30 cellular contexts compared by ENCODE assay signal in genomic region chr22:39537981-39538380, GRCh38. TPM values are rescaled to one million over a fixed set of nuclear protein-coding genes. Genes with fewer than 3 reads are reported as not detected.
"Had no signal": no experiment of that assay in that cellular context is flagged by ENCODE, and none has a peak within 500 bp of the region (broad histone marks: within the 10 kb centered on the region; RNA-seq: fewer than 3 reads in every experiment).

No MANE protein-coding gene starts in this region.

- H3K27ac ChIP-seq: ascending aorta, breast epithelium, SJCRH30, SK-N-MC had no signal

- H3K4me1 ChIP-seq: ascending aorta had no signal

- H3K4me3 ChIP-seq: ascending aorta, breast epithelium, SJCRH30, SK-N-MC had no signal

- H3K27me3 ChIP-seq: ascending aorta, breast epithelium, SJCRH30 had no signal

- H3K9me3 Mint-ChIP-seq: activated CD4-positive, alpha-beta T cell treated with anti-CD3 and anti-CD28 coated beads, Interleukin-2, amount 10 ng/mL, durations not matched to agents 24 days and 14 days; activated CD8-positive, alpha-beta T cell treated with anti-CD3 and anti-CD28 coated beads for 36 hours; activated naive CD4-positive, alpha-beta T cell treated with anti-CD3 and anti-CD28 coated beads, Interleukin-2, amount 50 U/mL, for 24 hours; activated naive CD8-positive, alpha-beta T cell treated with anti-CD3 and anti-CD28 coated beads, Interleukin-2, amount 10 ng/mL, durations not matched to agents 7 days and 5 days; activated T-cell treated with anti-CD3 and anti-CD28 coated beads, Interleukin-2, amount 50 U/mL, for 72 hours; activated T-helper 2 cell treated with anti-CD3 and anti-CD28 coated beads, Interferon-gamma antibody, Interleukin-2, Interleukin-4, amounts not matched to agents 10 μg/mL and 5 μg/mL and 100 μg/mL, durations not matched to agents 14 hours and 24 hours and 36 hours had no signal

- DNase-seq: activated CD4-positive, alpha-beta T cell treated with anti-CD3 and anti-CD28 coated beads, Interleukin-2, amount 10 ng/mL, durations not matched to agents 24 days and 14 days; activated CD4-positive, alpha-beta T cell treated with anti-CD3 and anti-CD28 coated beads, Interleukin-2, amount 50 U/mL, for 4 hours; activated CD8-positive, alpha-beta T cell treated with anti-CD3 and anti-CD28 coated beads for 36 hours; activated gamma-delta T cell; activated naive CD4-positive, alpha-beta T cell treated with Interleukin-2 at 50 U/mL for 16 hours; activated naive CD8-positive, alpha-beta T cell treated with anti-CD3 and anti-CD28 coated beads, Interleukin-2, amount 10 ng/mL, durations not matched to agents 7 days and 5 days; activated T-cell treated with anti-CD3 and anti-CD28 coated beads, Interleukin-2, amount 50 U/mL, for 1 hour; activated T-cell treated with anti-CD3 and anti-CD28 coated beads, Interleukin-2, amount 50 U/mL, for 72 hours; amygdala; MM.1S; MV-4-11; NCI-H1092; NCI-H1436 treated with DMSO at 0.1 percent for 48 hours; NCI-H1694 treated with DMSO at 0.1 percent for 48 hours; NCI-H2029; NCI-H2171 treated with DMSO at 0.1 percent for 48 hours; NCI-H2227 treated with DMSO at 0.1 percent for 48 hours; NCI-H446; NCI-H510A treated with DMSO at 0.1 percent for 48 hours; SHP77; SJCRH30 had no signal

- H3K9me3 ChIP-seq: ascending aorta, breast epithelium, SJCRH30 had no signal

- H3K27ac Mint-ChIP-seq: activated CD4-positive, alpha-beta T cell treated with anti-CD3 and anti-CD28 coated beads, Interleukin-2, amount 10 ng/mL, durations not matched to agents 24 days and 14 days; activated CD8-positive, alpha-beta T cell treated with anti-CD3 and anti-CD28 coated beads for 36 hours; activated naive CD4-positive, alpha-beta T cell treated with anti-CD3 and anti-CD28 coated beads, Interleukin-2, amount 50 U/mL, for 24 hours; activated naive CD8-positive, alpha-beta T cell treated with anti-CD3 and anti-CD28 coated beads, Interleukin-2, amount 10 ng/mL, durations not matched to agents 7 days and 5 days; activated T-cell treated with anti-CD3 and anti-CD28 coated beads, Interleukin-2, amount 50 U/mL, for 72 hours; activated T-helper 2 cell treated with anti-CD3 and anti-CD28 coated beads, Interferon-gamma antibody, Interleukin-2, Interleukin-4, amounts not matched to agents 10 μg/mL and 5 μg/mL and 100 μg/mL, durations not matched to agents 14 hours and 24 hours and 36 hours had no signal

- H3K4me3 Mint-ChIP-seq: activated CD4-positive, alpha-beta T cell treated with anti-CD3 and anti-CD28 coated beads, Interleukin-2, amount 10 ng/mL, durations not matched to agents 24 days and 14 days; activated CD8-positive, alpha-beta T cell treated with anti-CD3 and anti-CD28 coated beads for 36 hours; activated naive CD4-positive, alpha-beta T cell treated with anti-CD3 and anti-CD28 coated beads, Interleukin-2, amount 50 U/mL, for 24 hours; activated naive CD8-positive, alpha-beta T cell treated with anti-CD3 and anti-CD28 coated beads, Interleukin-2, amount 10 ng/mL, durations not matched to agents 7 days and 5 days; activated T-cell treated with anti-CD3 and anti-CD28 coated beads, Interleukin-2, amount 50 U/mL, for 72 hours had no signal

- H3K36me3 Mint-ChIP-seq: activated naive CD4-positive, alpha-beta T cell treated with anti-CD3 and anti-CD28 coated beads, Interleukin-2, amount 50 U/mL, for 24 hours; activated naive CD8-positive, alpha-beta T cell treated with anti-CD3 and anti-CD28 coated beads, Interleukin-2, amount 10 ng/mL, durations not matched to agents 7 days and 5 days had no signal

- ATAC-seq: activated CD8-positive, alpha-beta T cell treated with anti-CD3 and anti-CD28 coated beads for 36 hours; activated T-cell treated with anti-CD3 and anti-CD28 coated beads, Interleukin-2, amount 50 U/mL, for 72 hours; Panc1 had no signal

- FAIRE-seq: TTC549 had no signal

- H3K36me3 ChIP-seq: ascending aorta, breast epithelium, SJCRH30 had no signal

RNA-seq across cellular contexts. Expression of gene CACNA1I, which starts 32.6 kb away (rescaled TPM):
- total RNA-seq: ascending aorta, LHCN-M2, RPMI7951 had no signal
